Comparison of ENCODE assay signal across 27 cellular contexts in the genomic region with DNA sequence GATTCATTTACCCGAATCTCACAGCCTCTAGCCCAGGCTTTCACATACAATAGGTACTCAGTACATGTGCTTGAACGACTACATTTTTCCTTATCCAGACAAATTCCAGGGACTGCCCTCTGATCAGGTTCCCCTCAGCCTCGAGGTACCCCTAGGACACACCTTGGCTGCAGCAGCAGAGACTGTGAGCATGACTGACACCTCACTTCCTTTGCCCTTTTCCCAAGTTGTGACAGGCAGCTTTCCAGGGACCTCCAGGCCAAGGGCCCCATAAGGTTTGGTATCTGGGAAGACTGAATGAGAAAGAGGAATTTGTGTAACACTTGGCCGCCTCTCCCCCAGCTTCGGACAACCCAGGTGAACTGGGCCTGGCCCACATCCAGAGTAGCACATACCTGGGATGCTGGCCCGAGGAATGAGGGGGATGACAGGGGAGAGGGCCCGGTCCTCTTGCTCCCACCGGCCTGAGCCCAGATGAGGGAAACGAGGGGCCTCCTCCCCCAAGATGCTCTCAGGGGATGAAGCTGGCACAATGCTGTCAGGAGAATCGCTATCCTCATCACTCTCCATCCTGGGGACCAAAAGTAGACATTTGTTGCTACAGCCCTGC. TPM values are rescaled to one million over a fixed set of nuclear protein-coding genes. Genes with fewer than 3 reads are reported as not detected.
A peak's percentile ranks its signal among the peaks of the same experiment; 100 is the strongest.
DNase-seq lines count a peak whose midpoint lies in the region; ATAC-seq lines count a peak whose summit lies in the region.
"Had no signal": no experiment of that assay in that cellular context is flagged by ENCODE, and none has a peak within 500 bp of the region (broad histone marks: within the 10 kb centered on the region; RNA-seq: fewer than 3 reads in every experiment).

No MANE protein-coding gene starts in this region.

- no peak for DNase-seq in activated T-cell treated with anti-CD3 and anti-CD28 coated beads, Interleukin-2, amount 50 U/mL, for 24 hours
- no peak for DNase-seq in activated T-cell treated with anti-CD3 and anti-CD28 coated beads for 4 hours
- DNase-seq in H7, result peak; percentile 28
- DNase-seq in mesenteric fat pad (ENCODE audit: low spot score), result peak; percentile 59
- no peak for DNase-seq in T-helper 9 cell
- DNase-seq: BE2C; Caco-2; CD4-positive, CD25-positive, alpha-beta regulatory T cell; DND-41; GM23248; KG1; NCI-H1105; NCI-H146; NCI-H2029 treated with DMSO at 0.1 percent for 48 hours; NCI-H2171; NCI-H345; NCI-H524; NCI-H774; NK-92 treated with Interleukin-12 subunit alpha and Interleukin-12 subunit beta, amount 100 ng/mL, for 24 hours; SIG-M5; T-cell had no signal

- no peaks in the 10 kb centered on the region for H3K27me3 Mint-ChIP-seq in activated T-cell treated with anti-CD3 and anti-CD28 coated beads, Interleukin-2, amount 50 U/mL, for 24 hours
- H3K27me3 Mint-ChIP-seq: CD4-positive, CD25-positive, alpha-beta regulatory T cell; T-cell had no signal

- no peak overlapping the region for H3K4me3 ChIP-seq in H7 (ENCODE audit: insufficient read depth, low read depth, low read length)
- H3K4me3 ChIP-seq: GM23248, HAP-1 had no signal

- H3K9me3 Mint-ChIP-seq in activated T-cell treated with anti-CD3 and anti-CD28 coated beads, Interleukin-2, amount 50 U/mL, for 24 hours, result no peaks in the 10 kb centered on the region
- H3K9me3 Mint-ChIP-seq: CD4-positive, CD25-positive, alpha-beta regulatory T cell; T-cell had no signal

- peaks cover 6% of the 10 kb centered on the region for H3K4me1 Mint-ChIP-seq in activated T-cell treated with anti-CD3 and anti-CD28 coated beads, Interleukin-2, amount 50 U/mL, for 24 hours (ENCODE audit: low read depth)
- H3K4me1 Mint-ChIP-seq: T-cell had no signal

- H3K36me3 ChIP-seq in H7 (replicated peaks; ENCODE audit: control insufficient read depth, insufficient read depth, low read length), result peaks cover 71% of the 10 kb centered on the region

- H3K4me3 Mint-ChIP-seq in activated T-cell treated with anti-CD3 and anti-CD28 coated beads, Interleukin-2, amount 50 U/mL, for 24 hours, result no peak overlapping the region
- H3K4me3 Mint-ChIP-seq: CD4-positive, CD25-positive, alpha-beta regulatory T cell; T-cell had no signal

- H3K36me3 Mint-ChIP-seq in activated T-cell treated with anti-CD3 and anti-CD28 coated beads, Interleukin-2, amount 50 U/mL, for 24 hours (ENCODE audit: low read depth), result peaks cover 93% of the 10 kb centered on the region

- H3K27me3 ChIP-seq in H7 (ENCODE audit: control insufficient read depth, insufficient read depth, low read length), result no peaks in the 10 kb centered on the region
- H3K27me3 ChIP-seq: BE2C had no signal

- ATAC-seq in GM19455 (IDR thresholded peaks at IDR 0.05; ENCODE audit: unreplicated experiment) (no peak), GM18502 (IDR thresholded peaks at IDR 0.05; ENCODE audit: poor library complexity, unreplicated experiment) (no peak)
- ATAC-seq: Panc1, T-cell had no signal

- peak overlapping the region; percentile 18 for H3K27ac Mint-ChIP-seq in activated T-cell treated with anti-CD3 and anti-CD28 coated beads, Interleukin-2, amount 50 U/mL, for 24 hours

RNA-seq across cellular contexts. Expression of a gene that starts 10.2 kb away (rescaled TPM):
- 44.2 and 51.1 TPM in 2 replicates for total RNA-seq in H7 (2014; rRNA removed; shearing (Covaris generic))
- total RNA-seq in mesenteric fat pad, result 61.7 TPM

RNA-seq across cellular contexts. Expression of a gene that starts 29.6 kb away (rescaled TPM):
- 0.10 and 0.30 TPM in 2 replicates for total RNA-seq in H7 (2014; rRNA removed; shearing (Covaris generic))
- total RNA-seq in mesenteric fat pad, result 0.10 TPM
- total RNA-seq: GM23248 had no signal

RNA-seq across cellular contexts. Expression of a gene that starts 31.8 kb away (rescaled TPM):
- 16.2 and 20.8 TPM in 2 replicates for total RNA-seq in H7 (2014; rRNA removed; shearing (Covaris generic))
- total RNA-seq in mesenteric fat pad, result 79.7 TPM

RNA-seq across cellular contexts. Expression of a gene that starts 41.0 kb away (rescaled TPM):
- total RNA-seq in H7 (2014; rRNA removed; shearing (Covaris generic)), result 5.5 and 7.1 TPM in 2 replicates
- 0.42 TPM for total RNA-seq in mesenteric fat pad

RNA-seq across cellular contexts. Expression of a gene that starts 50.6 kb away (rescaled TPM):
- total RNA-seq in H7 (2014; rRNA removed; shearing (Covaris generic)), result not detected in 2 replicates
- total RNA-seq in mesenteric fat pad, result not detected
- total RNA-seq: A673, Caco-2, GM23248, HT1080 had no signal

Comparison
In these comparisons a context has a peak if more than half of its experiments do, and no peak if none do; other contexts are left out.
1. DNase-seq: peak in H7 (single experiment) and mesenteric fat pad (single experiment); none in activated T-cell treated with anti-CD3 and anti-CD28 coated beads, Interleukin-2, amount 50 U/mL, for 24 hours (single experiment), activated T-cell treated with anti-CD3 and anti-CD28 coated beads for 4 hours (single experiment) and T-helper 9 cell (single experiment).